1 cellular context compared by ENCODE assay signal in genomic region chrX:54439967-54440871, GRCh38.
A peak's percentile ranks its signal among the peaks of the same experiment; 100 is the strongest.
TF ChIP-seq lines count a peak whose summit lies in the region.

TSS of gene TSR2 (plus strand) at chrX:54440404. CDS start at chrX:54440422, 18 bp downstream.

TF ChIP-seq in HepG2, 621 proteins besides CTCF, POLR2A, EP300 and RAD21 (continued from another document):
- TF ChIP-seq YEATS4 (CRISPR knock-in tag; IDR thresholded peaks at IDR 0.05; ENCODE audit: borderline replicate concordance) (peak; percentile 76; the same call in 1 of the 2 replicates), FOXA3 (CRISPR knock-in tag; IDR thresholded peaks at IDR 0.05) (peak; percentile 32; the same call in 1 of the 2 replicates), KDM5B (CRISPR knock-in tag; IDR thresholded peaks at IDR 0.05; ENCODE audit: borderline replicate concordance) (0 out of 2 replicates have a peak, but pooled peaks have one; percentile 37), ZNF263 (CRISPR knock-in tag; IDR thresholded peaks at IDR 0.05) (0 out of 2 replicates have a peak, but pooled peaks have one; percentile 21), CEBPG (CRISPR knock-in tag; IDR thresholded peaks at IDR 0.05) (no peak), FOXK1 (CRISPR knock-in tag; IDR thresholded peaks at IDR 0.05; ENCODE audit: borderline replicate concordance, low read depth) (peak; percentile 48; the same call in 1 of the 2 replicates), MEF2D (CRISPR knock-in tag; IDR thresholded peaks at IDR 0.05) (peak; percentile 21; the same call in 1 of the 2 replicates), FOSL1 (CRISPR knock-in tag; IDR thresholded peaks at IDR 0.05; ENCODE audit: borderline replicate concordance) (no peak), ZNF468 (CRISPR knock-in tag; IDR thresholded peaks at IDR 0.05) (no peak), ZSCAN31 (CRISPR knock-in tag; IDR thresholded peaks at IDR 0.05; ENCODE audit: low read depth) (0 out of 2 replicates have a peak, but pooled peaks have one; percentile 33), KDM1A (CRISPR knock-in tag; IDR thresholded peaks at IDR 0.05) (no peak), ZNF350 (CRISPR knock-in tag; IDR thresholded peaks at IDR 0.05; ENCODE audit: borderline replicate concordance, low read depth) (peak; percentile 73; the same call in 1 of the 2 replicates)
TF ChIP-seq in HepG2: peak in this region for 119.
